Comparison of ENCODE assay signal across 18 cellular contexts in the genomic region with DNA sequence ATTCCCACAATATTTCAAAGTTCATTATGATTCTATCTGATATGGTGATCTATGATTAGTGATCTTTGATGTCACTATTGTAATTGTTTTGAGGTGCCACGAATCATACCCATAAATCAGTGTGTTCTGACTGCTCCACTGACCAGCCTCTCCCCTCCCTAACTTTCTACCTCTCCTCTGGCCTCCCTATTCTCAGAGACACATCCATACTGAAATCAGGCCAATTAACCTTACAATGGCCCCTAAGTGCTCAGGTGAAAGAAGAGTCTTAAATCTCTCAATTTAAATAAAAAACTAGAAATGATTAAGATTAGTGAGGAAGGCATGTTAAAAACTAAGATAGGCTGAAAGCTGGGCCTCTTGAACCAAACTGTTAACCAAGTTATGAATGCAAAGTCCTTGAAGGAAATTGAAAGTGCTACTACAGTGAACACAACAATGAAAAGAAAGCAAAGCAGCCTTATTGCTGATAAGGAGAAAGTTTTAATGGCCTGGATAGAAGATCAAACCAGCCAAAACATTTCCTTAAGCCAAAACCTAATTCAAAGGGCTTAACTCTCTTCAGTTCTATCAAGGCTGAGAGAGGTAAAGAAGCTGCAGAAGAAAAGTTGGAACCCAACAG. TPM values are rescaled to one million over a fixed set of nuclear protein-coding genes. Genes with fewer than 3 reads are reported as not detected.
A peak's percentile ranks its signal among the peaks of the same experiment; 100 is the strongest.
DNase-seq lines count a peak whose midpoint lies in the region; ATAC-seq, FAIRE-seq and TF ChIP-seq lines count a peak whose summit lies in the region.
"Had no signal": no experiment of that assay in that cellular context is flagged by ENCODE, and none has a peak within 500 bp of the region (broad histone marks: within the 10 kb centered on the region; RNA-seq: fewer than 3 reads in every experiment).

No MANE protein-coding gene starts in this region.

- FAIRE-seq in urothelium cell line (lab: Jason Lieb, UNC), result no peak

- no peaks in the 10 kb centered on the region for H3K27me3 ChIP-seq in GM23338 (ENCODE audit: insufficient read depth)
- H3K27me3 ChIP-seq in HUES48 (ENCODE audit: control insufficient read depth, insufficient read depth, low read length), result no peaks in the 10 kb centered on the region
- H3K27me3 ChIP-seq: BE2C had no signal

- H3K4me2 ChIP-seq in GM23338, result peak overlapping the region; percentile 16; the same call in 1 of the 2 replicates

- H3K9me3 Mint-ChIP-seq in GM23338 (no peaks in the 10 kb centered on the region), mesothelial cell of epicardium (no peaks in the 10 kb centered on the region)
- H3K9me3 Mint-ChIP-seq in dendritic cell treated with granulocyte-macrophage colony-stimulating factor and Interleukin-4, amounts not matched to agents 40 ng/mL and 50 ng/mL, for 4 days, result no peaks in the 10 kb centered on the region
- H3K9me3 Mint-ChIP-seq: CD4-positive, alpha-beta T cell had no signal

- H3K4me1 Mint-ChIP-seq in GM23338 (peaks cover 11% of the 10 kb centered on the region; the same call in 2 of the 3 replicates), mesothelial cell of epicardium (peaks cover 20% of the 10 kb centered on the region)
- H3K4me1 Mint-ChIP-seq in dendritic cell treated with granulocyte-macrophage colony-stimulating factor and Interleukin-4, amounts not matched to agents 40 ng/mL and 50 ng/mL, for 4 days (ENCODE audit: low read depth), result peaks cover 32% of the 10 kb centered on the region

- H4K20me1 ChIP-seq in GM23338 (replicated peaks; ENCODE audit: insufficient read depth), result no peaks in the 10 kb centered on the region

- intact Hi-C loops in dendritic cell treated with granulocyte-macrophage colony-stimulating factor and Interleukin-4, amounts not matched to agents 40 ng/mL and 50 ng/mL, for 4 days (cut with micrococcal nuclease), result no loop called here
- intact Hi-C loops in posterior vena cava (cut with DNase I), result no loop called here

- H2AFZ ChIP-seq in GM23338, result no peak overlapping the region

- H3K4me1 ChIP-seq in GM23338 (ENCODE audit: insufficient read depth) (peaks cover 4% of the 10 kb centered on the region; the same call in 1 of the 2 replicates), HUES48 (ENCODE audit: control insufficient read depth, insufficient read depth, low read length) (peaks cover 13% of the 10 kb centered on the region)

- no peak overlapping the region for H3K4me3 Mint-ChIP-seq in GM23338
- no peak overlapping the region for H3K4me3 Mint-ChIP-seq in dendritic cell treated with granulocyte-macrophage colony-stimulating factor and Interleukin-4, amounts not matched to agents 40 ng/mL and 50 ng/mL, for 4 days
- H3K4me3 Mint-ChIP-seq in mesothelial cell of epicardium, result no peak overlapping the region
- H3K4me3 Mint-ChIP-seq: CD4-positive, alpha-beta T cell had no signal

- H3K27ac ChIP-seq in GM23338 (ENCODE audit: low read depth) (no peak overlapping the region), HUES48 (ENCODE audit: low read depth, low read length) (peak overlapping the region; percentile 10)

- H3K36me3 ChIP-seq in GM23338 (ENCODE audit: insufficient read depth) (no peaks in the 10 kb centered on the region), HUES48 (ENCODE audit: control insufficient read depth, insufficient read depth, low read length) (peaks cover 35% of the 10 kb centered on the region)

- H3K4me3 ChIP-seq in GM23338, result no peak overlapping the region
- no peak overlapping the region for H3K4me3 ChIP-seq in HUES48 (ENCODE audit: low read depth, low read length)

- no peak for TF ChIP-seq CTCF in GM23338 (conservative IDR thresholded peaks at IDR 0.05; ENCODE audit: low read depth in 2 of 2)
- TF ChIP-seq CTCF in mesothelial cell of epicardium (IDR thresholded peaks at IDR 0.05; ENCODE audit: unreplicated experiment), result no peak

- DNase-seq in GM23338 (ENCODE audit: low spot score) (peak; percentile 39), mesothelial cell of epicardium (ENCODE audit: low spot score in 2 of 2, unreplicated experiment in 2 of 2) (no peak), urothelium cell line (ENCODE audit: low spot score) (no peak), cortex of kidney (lab: John Stamatoyannopoulos, UW) (no peak), posterior vena cava (ENCODE audit: low spot score) (no peak)
- DNase-seq: BE2C; Calu3; CD4-positive, alpha-beta T cell; DMS79; NCI-H1048; NCI-H146; NCI-H2081; NCI-H748 treated with DMSO at 0.1 percent for 48 hours; RPMI8226; SIG-M5 had no signal

- no peak overlapping the region for H3K9ac ChIP-seq in HUES48 (ENCODE audit: low read depth, low read length)

- H3F3A ChIP-seq in GM23338 (replicated peaks; ENCODE audit: low read depth), result no peaks in the 10 kb centered on the region

- no peaks in the 10 kb centered on the region for H3K9me3 ChIP-seq in HUES48 (ENCODE audit: control insufficient read depth, insufficient read depth, low read length)
- H3K9me3 ChIP-seq: BE2C had no signal

- H3K9me2 ChIP-seq in GM23338 (ENCODE audit: insufficient read depth), result no peaks in the 10 kb centered on the region

- H3K27ac Mint-ChIP-seq in GM23338, result 0 out of 2 replicates have a peak overlapping the region, but pooled peaks have one; percentile 5
- peak overlapping the region; percentile 68 for H3K27ac Mint-ChIP-seq in dendritic cell treated with granulocyte-macrophage colony-stimulating factor and Interleukin-4, amounts not matched to agents 40 ng/mL and 50 ng/mL, for 4 days
- peak overlapping the region; percentile 17 for H3K27ac Mint-ChIP-seq in mesothelial cell of epicardium
- H3K27ac Mint-ChIP-seq: CD4-positive, alpha-beta T cell had no signal

- H3K79me2 ChIP-seq in GM23338 (replicated peaks; ENCODE audit: insufficient read depth), result no peaks in the 10 kb centered on the region

- ATAC-seq in GM23338 (peak; percentile 65; the same call in 2 of the 3 replicates), HG03354 (IDR thresholded peaks at IDR 0.05; ENCODE audit: poor library complexity, severe bottlenecking, unreplicated experiment) (no peak)

- H3K27me3 Mint-ChIP-seq in GM23338 (ENCODE audit: insufficient read depth, low read depth, poor library complexity) (no peaks in the 10 kb centered on the region), mesothelial cell of epicardium (ENCODE audit: low read depth) (no peaks in the 10 kb centered on the region)
- H3K27me3 Mint-ChIP-seq in dendritic cell treated with granulocyte-macrophage colony-stimulating factor and Interleukin-4, amounts not matched to agents 40 ng/mL and 50 ng/mL, for 4 days, result no peaks in the 10 kb centered on the region
- H3K27me3 Mint-ChIP-seq: CD4-positive, alpha-beta T cell had no signal

- H3K36me3 Mint-ChIP-seq in GM23338 (ENCODE audit: low read depth), result peaks cover 15% of the 10 kb centered on the region; the same call in 2 of the 3 replicates
- H3K36me3 Mint-ChIP-seq in dendritic cell treated with granulocyte-macrophage colony-stimulating factor and Interleukin-4, amounts not matched to agents 40 ng/mL and 50 ng/mL, for 4 days (ENCODE audit: low read depth), result peaks cover 93% of the 10 kb centered on the region
- H3K36me3 Mint-ChIP-seq in mesothelial cell of epicardium, result peaks cover 38% of the 10 kb centered on the region

TF ChIP-seq in GM23338, 12 proteins besides CTCF, POLR2A, EP300 and RAD21:
- TF ChIP-seq EZH2phosphoT487 (IDR thresholded peaks at IDR 0.05; ENCODE audit: unreplicated experiment), result no peak
- peak; percentile 49; the same call in 1 of the 2 replicates for TF ChIP-seq NANOG (IDR thresholded peaks at IDR 0.05; ENCODE audit: borderline replicate concordance)
- no peak for TF ChIP-seq REST (IDR thresholded peaks at IDR 0.05; ENCODE audit: unreplicated experiment)
- no peak for TF ChIP-seq CREB1 (CRISPR knock-in tag; IDR thresholded peaks at IDR 0.05; ENCODE audit: low read depth)
- no peak for TF ChIP-seq JUNB (IDR thresholded peaks at IDR 0.05; ENCODE audit: unreplicated experiment)
- no peak for TF ChIP-seq ZNF114 (CRISPR knock-in tag; IDR thresholded peaks at IDR 0.05)
- TF ChIP-seq, protein P1, sequence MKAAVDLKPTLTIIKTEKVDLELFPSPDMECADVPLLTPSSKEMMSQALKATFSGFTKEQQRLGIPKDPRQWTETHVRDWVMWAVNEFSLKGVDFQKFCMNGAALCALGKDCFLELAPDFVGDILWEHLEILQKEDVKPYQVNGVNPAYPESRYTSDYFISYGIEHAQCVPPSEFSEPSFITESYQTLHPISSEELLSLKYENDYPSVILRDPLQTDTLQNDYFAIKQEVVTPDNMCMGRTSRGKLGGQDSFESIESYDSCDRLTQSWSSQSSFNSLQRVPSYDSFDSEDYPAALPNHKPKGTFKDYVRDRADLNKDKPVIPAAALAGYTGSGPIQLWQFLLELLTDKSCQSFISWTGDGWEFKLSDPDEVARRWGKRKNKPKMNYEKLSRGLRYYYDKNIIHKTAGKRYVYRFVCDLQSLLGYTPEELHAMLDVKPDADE (IDR thresholded peaks at IDR 0.05), result no peak

RNA-seq across cellular contexts. Expression of gene GPCPD1, which starts 57.5 kb away (rescaled TPM):
- total RNA-seq in GM23338 (2014; rRNA removed; shearing (Covaris generic)), result 5.7 and 7.3 TPM in 2 replicates
- 2.9 and 4.1 TPM in 2 replicates for polyA plus RNA-seq in GM23338 (2016; fragmentation: Nextera tagmentation; extraction: Ambion mirVana)
- total RNA-seq in mesothelial cell of epicardium (87.7 to 91.5 TPM (median 90.4 TPM) in 3 replicates), posterior vena cava (10 to 100 TPM; 39.6 to 64.4 TPM)

Comparison
In these comparisons a context has a peak if more than half of its experiments do, and no peak if none do; other contexts are left out.
1. H3K27ac Mint-ChIP-seq: peak in every context shown above with its lines; median percentile 68 in dendritic cell treated with granulocyte-macrophage colony-stimulating factor and Interleukin-4, amounts not matched to agents 40 ng/mL and 50 ng/mL, for 4 days; 17 in mesothelial cell of epicardium; 5 in GM23338.